18 cellular contexts compared by ENCODE assay signal in the genomic region with DNA sequence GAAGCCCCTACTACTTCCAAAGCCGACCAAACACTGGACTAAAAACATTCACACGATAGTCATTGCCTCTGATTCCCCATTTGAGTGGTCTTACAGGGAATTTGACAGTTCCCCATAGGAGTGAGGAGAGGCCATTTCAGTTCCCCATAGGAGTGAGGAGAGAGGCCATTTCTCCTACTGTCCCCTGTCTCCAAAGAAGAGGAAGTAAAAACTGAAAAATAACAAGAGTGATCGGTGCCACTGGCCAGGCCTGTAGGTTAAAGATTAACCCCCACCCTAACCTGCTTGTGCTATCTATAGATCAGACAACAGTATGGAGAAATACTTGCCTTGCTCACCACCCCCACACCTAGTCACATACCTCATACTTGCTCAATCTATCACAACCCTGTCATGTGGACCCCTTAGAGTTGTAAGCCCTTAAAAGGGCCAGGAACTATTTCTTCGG.
DNase-seq lines count a peak whose midpoint lies in the region; ATAC-seq, FAIRE-seq and TF ChIP-seq lines count a peak whose summit lies in the region.
"Had no signal": no experiment of that assay in that cellular context is flagged by ENCODE, and none has a peak within 500 bp of the region (broad histone marks: within the 10 kb centered on the region; RNA-seq: fewer than 3 reads in every experiment).

No MANE protein-coding gene starts in this region.

- H3K27ac ChIP-seq in colonic mucosa (no peak overlapping the region), upper lobe of right lung (no peak overlapping the region), adrenal gland (no peak overlapping the region)

- TF ChIP-seq CTCF in colonic mucosa (IDR thresholded peaks at IDR 0.05) (no peak), upper lobe of right lung (IDR thresholded peaks at IDR 0.05) (no peak), adrenal gland (IDR thresholded peaks at IDR 0.05) (no peak)

- intact Hi-C loops in colonic mucosa (cut with DNase I) (no loop called here), upper lobe of right lung (cut with DNase I) (no loop called here), adrenal gland (cut with DNase I) (no loop called here)

- H3K4me1 ChIP-seq in colonic mucosa (peaks cover 4% of the 10 kb centered on the region), upper lobe of right lung (no peaks in the 10 kb centered on the region), adrenal gland (replicated peaks in 1 of 2) (no peaks in the 10 kb centered on the region)

- H3K9me3 ChIP-seq in colonic mucosa, result no peaks in the 10 kb centered on the region
- H3K9me3 ChIP-seq in upper lobe of right lung, result no peaks in the 10 kb centered on the region
- H3K9me3 ChIP-seq in adrenal gland (replicated peaks in 1 of 3), result no peaks in the 10 kb centered on the region

- WGBS in adrenal gland, 4 donors, result 64 to 84% (median 77%) methylated on average over 4 of the region's 4 CpGs

- H3K27me3 ChIP-seq in colonic mucosa (no peaks in the 10 kb centered on the region), upper lobe of right lung (no peaks in the 10 kb centered on the region), adrenal gland (no peaks in the 10 kb centered on the region)

- H3K36me3 ChIP-seq in colonic mucosa, result no peaks in the 10 kb centered on the region
- no peaks in the 10 kb centered on the region for H3K36me3 ChIP-seq in upper lobe of right lung
- H3K36me3 ChIP-seq in adrenal gland (replicated peaks in 1 of 2), result no peaks in the 10 kb centered on the region

- TF ChIP-seq POLR2A in adrenal gland (IDR thresholded peaks at IDR 0.05), result no peak

- ATAC-seq in GM19372 (IDR thresholded peaks at IDR 0.05; ENCODE audit: low read depth, unreplicated experiment) (peak; percentile 75), HG03108 (IDR thresholded peaks at IDR 0.05; ENCODE audit: unreplicated experiment) (peak; percentile 63), upper lobe of right lung (peak; percentile 15)
- ATAC-seq: esophagus mucosa; left lobe of liver; PC-3; stimulated activated naive CD8-positive, alpha-beta T cell treated with anti-CD3 and anti-CD28 coated beads, Interleukin-15, amount 100 ng/mL, for 72 hours had no signal

- no peak overlapping the region for H3K4me3 ChIP-seq in colonic mucosa
- no peak overlapping the region for H3K4me3 ChIP-seq in upper lobe of right lung
- H3K4me3 ChIP-seq in adrenal gland, result no peak overlapping the region

- DNase-seq in colonic mucosa, result peak; percentile 66
- no peak for DNase-seq in upper lobe of right lung
- no peak for DNase-seq in frontal cortex (ENCODE audit: low spot score in 2 of 2)
- DNase-seq in NCI-H1417 treated with DMSO at 0.1 percent for 48 hours (lab: John Stamatoyannopoulos, UW), result no peak
- no peak for DNase-seq in adrenal gland
- DNase-seq: activated CD4-positive, alpha-beta T cell treated with anti-CD3 and anti-CD28 coated beads, Interleukin-2, amount 10 ng/mL, durations not matched to agents 24 days and 14 days; activated T-cell treated with anti-CD3 and anti-CD28 coated beads, Interleukin-2, amount 50 U/mL, for 1 hour; CD4-positive, CD25-positive, alpha-beta regulatory T cell; MM.1S; NCI-H2227 treated with DMSO at 0.1 percent for 48 hours; PC-3; stimulated activated naive CD8-positive, alpha-beta T cell treated with anti-CD3 and anti-CD28 coated beads, Interleukin-15, amount 100 ng/mL, for 72 hours; T-helper 1 cell had no signal

- no peak overlapping the region for H3K9ac ChIP-seq in colonic mucosa (ENCODE audit: low read depth in 2 of 2, low read length in 2 of 2)

- no peak for FAIRE-seq in frontal cortex (lab: Jason Lieb, UNC)
- FAIRE-seq: colon had no signal

Comparison
In these comparisons a context has a peak if more than half of its experiments do, and no peak if none do; other contexts are left out.
1. ATAC-seq: peak in every context shown above with its lines; median percentile 75 in GM19372; 63 in HG03108; 15 in upper lobe of right lung.